In the genomic region with DNA sequence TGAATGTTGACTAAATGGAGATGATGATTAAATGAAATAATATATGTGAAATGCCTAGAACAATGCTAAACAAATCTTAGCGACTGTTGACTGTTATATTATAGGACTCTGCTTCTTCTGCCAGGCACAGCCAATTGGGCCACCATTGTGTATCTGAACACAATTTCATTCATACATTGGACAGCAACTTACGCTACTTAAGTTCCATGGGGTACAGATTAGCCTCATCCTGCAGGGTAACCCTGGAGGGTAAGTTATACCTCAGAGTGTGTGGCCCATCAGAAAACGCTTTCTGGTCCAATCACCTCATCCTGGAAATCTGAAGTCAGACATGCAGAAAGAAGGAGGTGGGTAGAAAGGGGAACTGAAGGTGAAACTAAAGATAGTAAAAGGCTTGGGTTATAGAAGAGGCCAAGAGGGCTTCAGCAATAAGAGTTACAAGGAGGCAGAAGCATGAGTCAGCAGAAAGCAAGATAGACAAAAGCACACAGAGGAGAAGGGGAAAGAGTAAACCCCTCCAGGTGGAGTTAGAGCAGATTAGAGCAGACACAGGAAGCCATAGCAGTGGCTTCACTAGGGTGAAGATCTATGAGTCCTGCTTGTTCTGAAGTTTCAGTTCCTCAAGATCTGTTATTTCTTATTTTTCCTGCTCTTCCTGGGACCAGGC, we compare ENCODE assay signal across 9 cellular contexts.
DNase-seq lines count a peak whose midpoint lies in the region; ATAC-seq, FAIRE-seq and TF ChIP-seq lines count a peak whose summit lies in the region.
"Had no signal": no experiment of that assay in that cellular context is flagged by ENCODE, and none has a peak within 500 bp of the region (broad histone marks: within the 10 kb centered on the region; RNA-seq: fewer than 3 reads in every experiment).

No MANE protein-coding gene starts in this region.

- H3K4me1 ChIP-seq in H1 (replicated peaks in 1 of 4; ENCODE audit: control insufficient read depth in 3 of 4, insufficient read depth in 4 of 4, low read length in 3 of 4), result peaks cover 0 to 6% (median 2%) of the 10 kb centered on the region in 4 experiments; a peak in 3 of 7 replicates

- H3K27me3 Mint-ChIP-seq in activated T-cell treated with anti-CD3 and anti-CD28 coated beads, Interleukin-2, amount 50 U/mL, for 4 hours (ENCODE audit: low read depth), result peaks cover 2% of the 10 kb centered on the region
- peaks cover 8% of the 10 kb centered on the region for H3K27me3 Mint-ChIP-seq in chondrocyte (ENCODE audit: low read depth)

- TF ChIP-seq CTCF in H1 (IDR thresholded peaks at IDR 0.05; ENCODE audit: control extremely low read depth in 1 of 3, insufficient read depth in 1 of 3, low read depth in 1 of 3, low read length in 3 of 3) (no peak), chondrocyte (IDR thresholded peaks at IDR 0.05) (no peak)

- H3K9me3 ChIP-seq in H1 (ENCODE audit: insufficient read depth in 2 of 2, low read depth in 1 of 2, low read length in 1 of 2), result no peaks in the 10 kb centered on the region

- no peaks in the 10 kb centered on the region for H3K23me2 ChIP-seq in H1 (ENCODE audit: low read depth, low read length)

- no peaks in the 10 kb centered on the region for H3K79me2 ChIP-seq in H1 (ENCODE audit: control insufficient read depth in 1 of 2, insufficient read depth in 2 of 2, low read length in 2 of 2)

- H3K36me3 ChIP-seq in H1 (ENCODE audit: control insufficient read depth in 2 of 4, insufficient read depth in 4 of 4, low read length in 3 of 4), result no peaks in the 10 kb centered on the region

- no peak for TF ChIP-seq RAD21 in H1 (IDR thresholded peaks at IDR 0.05 in 1 of 2, conservative IDR thresholded peaks at IDR 0.05 in 1 of 2; ENCODE audit: low read depth in 2 of 2, low read length in 2 of 2)

- no peaks in the 10 kb centered on the region for H3K36me3 Mint-ChIP-seq in activated T-cell treated with anti-CD3 and anti-CD28 coated beads, Interleukin-2, amount 50 U/mL, for 4 hours (ENCODE audit: insufficient read depth)
- H3K36me3 Mint-ChIP-seq in chondrocyte (ENCODE audit: low read depth), result no peaks in the 10 kb centered on the region

- no peak overlapping the region for H3K27ac ChIP-seq in H1 (ENCODE audit: low read depth, low read length)

- no peak overlapping the region for H4K5ac ChIP-seq in H1 (ENCODE audit: insufficient read length, low read depth, low read length)

- H2BK12ac ChIP-seq in H1 (ENCODE audit: low read depth, low read length), result no peak overlapping the region

- H3K23ac ChIP-seq in H1 (ENCODE audit: insufficient read length), result no peak overlapping the region

- H2BK15ac ChIP-seq in H1 (ENCODE audit: low read length), result no peak overlapping the region

- no peak overlapping the region for H3K27ac Mint-ChIP-seq in chondrocyte (ENCODE audit: unreplicated experiment)
- H3K27ac Mint-ChIP-seq: activated naive CD4-positive, alpha-beta T cell treated with anti-CD3 and anti-CD28 coated beads for 36 hours had no signal

- no peak overlapping the region for H2AFZ ChIP-seq in H1 (ENCODE audit: low read length)

- H3K4me1 Mint-ChIP-seq in activated T-cell treated with anti-CD3 and anti-CD28 coated beads, Interleukin-2, amount 50 U/mL, for 4 hours (ENCODE audit: low read depth), result no peaks in the 10 kb centered on the region
- peaks cover 9% of the 10 kb centered on the region for H3K4me1 Mint-ChIP-seq in chondrocyte (ENCODE audit: low read depth)

- no peak overlapping the region for H3K4me2 ChIP-seq in H1 (ENCODE audit: insufficient read depth in 1 of 2, low read depth in 2 of 2, low read length in 2 of 2)

- no peak overlapping the region for H3K9ac ChIP-seq in H1 (replicated peaks in 1 of 4; ENCODE audit: extremely low read depth in 1 of 4, low read depth in 3 of 4, low read length in 3 of 4)

- no peak overlapping the region for H3K4me3 ChIP-seq in H1 (ENCODE audit: extremely low read depth in 1 of 4, insufficient read depth in 2 of 4, low read depth in 3 of 4, low read length in 4 of 4)

- DNase-seq in H1 (ENCODE audit: low read depth in 1 of 2, low spot score in 2 of 2) (no peak), Kasumi-1 (lab: John Stamatoyannopoulos, UW) (no peak), chondrocyte (ENCODE audit: low spot score) (no peak), amygdala (lab: John Stamatoyannopoulos, UW) (no peak)
- no peak for DNase-seq in activated T-cell treated with anti-CD3 and anti-CD28 coated beads, Interleukin-2, amount 50 U/mL, for 4 hours
- DNase-seq: activated naive CD4-positive, alpha-beta T cell treated with anti-CD3 and anti-CD28 coated beads for 36 hours had no signal

- H3K27me3 ChIP-seq in H1 (replicated peaks in 1 of 4; ENCODE audit: control insufficient read depth in 3 of 4, extremely low read depth in 1 of 4, insufficient read depth in 3 of 4, low read length in 3 of 4), result no peaks in the 10 kb centered on the region

- H3K18ac ChIP-seq in H1 (ENCODE audit: extremely low read depth, low read length), result no peak overlapping the region

- no peak overlapping the region for H2BK120ac ChIP-seq in H1 (replicated peaks; ENCODE audit: low read depth, low read length)

- no peak overlapping the region for H4K8ac ChIP-seq in H1 (ENCODE audit: extremely low read depth, insufficient read depth, low read length)

- H3K14ac ChIP-seq in H1 (ENCODE audit: insufficient read length), result no peak overlapping the region

- TF ChIP-seq EP300 in H1 (IDR thresholded peaks at IDR 0.05; ENCODE audit: borderline replicate concordance in 1 of 2, low read depth in 2 of 2, low read length in 2 of 2), result no peak

- no peak for FAIRE-seq in H1 (lab: Jason Lieb, UNC)

- CTCF ChIA-PET in H1 (lab: Charles Lee; ENCODE audit: partially characterized antibody), result interaction anchor here (4.3 kb wide), 1 partner anchor 13 kb away, joined by 18 read pairs; no protein-coding TSS in a partner anchor

- H3K56ac ChIP-seq in H1 (replicated peaks; ENCODE audit: insufficient read length, low read depth, low read length), result no peak overlapping the region

- POLR2A ChIA-PET in H1 (lab: Charles Lee; ENCODE audit: partially characterized antibody), result no interaction called here

- ATAC-seq in GM18873 (IDR thresholded peaks at IDR 0.05; ENCODE audit: low FRiP score, unreplicated experiment) (peak; percentile 93), GM21737 (IDR thresholded peaks at IDR 0.05; ENCODE audit: unreplicated experiment) (peak; percentile 87), HG03439 (IDR thresholded peaks at IDR 0.05; ENCODE audit: unreplicated experiment) (peak; percentile 81)
- no peak for ATAC-seq in activated T-cell treated with anti-CD3 and anti-CD28 coated beads, Interleukin-2, amount 50 U/mL, for 4 hours

- no peak overlapping the region for H2BK20ac ChIP-seq in H1 (ENCODE audit: low read length)

- H3K4ac ChIP-seq in H1 (replicated peaks; ENCODE audit: insufficient read length, low read depth, low read length), result no peak overlapping the region

- H3K79me1 ChIP-seq in H1 (ENCODE audit: low read depth, low read length), result no peaks in the 10 kb centered on the region

- 95% methylated on average over 3 of the region's 3 CpGs; no CpG with 5 or more reads in 1 of the 2 experiments for WGBS in H1 (ENCODE audit: extremely low coverage in 1 of 2, insufficient coverage in 1 of 2, insufficient read length in 1 of 2, insufficient replicate concordance in 2 of 2, low coverage in 1 of 2, low lambda C conversion rate in 2 of 2, missing lambda C conversion rate in 1 of 2), 2 experiments

- TF ChIP-seq POLR2A in H1 (IDR thresholded peaks at IDR 0.05; ENCODE audit: control extremely low read depth in 1 of 2, low read depth in 2 of 2, low read length in 2 of 2), result no peak

- no peak overlapping the region for H2BK5ac ChIP-seq in H1 (ENCODE audit: low read depth, low read length)

- H4K91ac ChIP-seq in H1 (replicated peaks; ENCODE audit: insufficient read length, low read length), result no peak overlapping the region

- no peak overlapping the region for H3K4me3 Mint-ChIP-seq in activated T-cell treated with anti-CD3 and anti-CD28 coated beads, Interleukin-2, amount 50 U/mL, for 4 hours
- H3K4me3 Mint-ChIP-seq in chondrocyte (ENCODE audit: unreplicated experiment), result no peak overlapping the region
- H3K4me3 Mint-ChIP-seq: activated naive CD4-positive, alpha-beta T cell treated with anti-CD3 and anti-CD28 coated beads for 36 hours had no signal

- H2AK5ac ChIP-seq in H1 (ENCODE audit: low read depth, low read length), result no peak overlapping the region

- H4K20me1 ChIP-seq in H1 (replicated peaks in 1 of 2; ENCODE audit: control insufficient read depth in 1 of 2, insufficient read depth in 2 of 2, low read length in 2 of 2), result no peaks in the 10 kb centered on the region

- no peaks in the 10 kb centered on the region for H3K9me3 Mint-ChIP-seq in activated T-cell treated with anti-CD3 and anti-CD28 coated beads, Interleukin-2, amount 50 U/mL, for 4 hours
- no peaks in the 10 kb centered on the region for H3K9me3 Mint-ChIP-seq in chondrocyte (ENCODE audit: low read depth)
- H3K9me3 Mint-ChIP-seq: activated naive CD4-positive, alpha-beta T cell treated with anti-CD3 and anti-CD28 coated beads for 36 hours had no signal

TF ChIP-seq in H1, 55 proteins besides CTCF, POLR2A, EP300 and RAD21:
- TF ChIP-seq KDM4A (IDR thresholded peaks at IDR 0.05; ENCODE audit: low read depth, low read length, severe bottlenecking), result no peak
- peak; percentile 23; the same call in 1 of the 2 replicates for TF ChIP-seq MAFK (IDR thresholded peaks at IDR 0.05; ENCODE audit: low read depth, low read length)
- peak; percentile 33; the same call in 1 of the 2 replicates for TF ChIP-seq BACH1 (IDR thresholded peaks at IDR 0.05; ENCODE audit: low read length)

Comparison
In these comparisons a context has a peak if more than half of its experiments do, and no peak if none do; other contexts are left out.
1. ATAC-seq: peak in GM18873 (single experiment), GM21737 (single experiment) and HG03439 (single experiment); none in activated T-cell treated with anti-CD3 and anti-CD28 coated beads, Interleukin-2, amount 50 U/mL, for 4 hours (0 of 2).